Comparison of ENCODE assay signal across 8 cellular contexts in the genomic region with DNA sequence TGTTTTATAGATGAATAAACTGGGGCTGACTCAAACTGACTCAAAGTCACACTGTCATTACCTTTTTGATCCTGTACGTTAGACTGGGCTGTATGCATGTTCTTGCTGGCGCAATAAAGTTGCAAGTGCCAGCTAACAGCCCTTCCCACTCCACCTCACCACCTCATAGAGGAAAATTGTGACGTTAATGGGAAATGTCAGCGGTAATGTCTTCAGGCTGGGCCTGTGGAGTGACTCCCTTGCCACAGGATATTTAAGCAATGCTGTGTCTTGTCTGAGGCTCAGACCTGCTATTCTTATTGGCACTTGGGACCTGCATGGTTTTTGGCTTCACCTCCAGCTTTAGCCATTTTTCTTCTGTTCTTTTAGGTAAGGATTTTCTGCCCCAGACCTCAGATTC. TPM values are rescaled to one million over a fixed set of nuclear protein-coding genes. Genes with fewer than 3 reads are reported as not detected.
DNase-seq lines count a peak whose midpoint lies in the region; ATAC-seq, FAIRE-seq and TF ChIP-seq lines count a peak whose summit lies in the region.

No MANE protein-coding gene starts in this region.

- H3K56ac ChIP-seq in H1 (replicated peaks; ENCODE audit: insufficient read length, low read depth, low read length), result no peak overlapping the region

- H3K14ac ChIP-seq in H1 (ENCODE audit: insufficient read length) (no peak overlapping the region), trophoblast cell (ENCODE audit: low read length) (no peak overlapping the region)

- 0 out of 4 replicates have a peak overlapping the region, but pooled peaks of 1 of the 2 experiments have one; percentile 30 for H3K4me2 ChIP-seq in H1 (ENCODE audit: insufficient read depth in 1 of 2, low read depth in 2 of 2, low read length in 2 of 2)
- no peak overlapping the region for H3K4me2 ChIP-seq in trophoblast cell (ENCODE audit: low read length)

- H2BK12ac ChIP-seq in H1 (ENCODE audit: low read depth, low read length) (no peak overlapping the region), trophoblast cell (ENCODE audit: low read length) (no peak overlapping the region)

- H3K18ac ChIP-seq in H1 (ENCODE audit: extremely low read depth, low read length), result no peak overlapping the region
- no peak overlapping the region for H3K18ac ChIP-seq in trophoblast cell (ENCODE audit: low read length)

- TF ChIP-seq RAD21 in H1 (IDR thresholded peaks at IDR 0.05 in 1 of 2, conservative IDR thresholded peaks at IDR 0.05 in 1 of 2; ENCODE audit: low read depth in 2 of 2, low read length in 2 of 2), result no peak

- no peak for TF ChIP-seq CTCF in CD8-positive, alpha-beta T cell (IDR thresholded peaks at IDR 0.05)
- TF ChIP-seq CTCF in NB4 (IDR thresholded peaks at IDR 0.05; ENCODE audit: low read depth, low read length), result no peak
- TF ChIP-seq CTCF in H1 (IDR thresholded peaks at IDR 0.05; ENCODE audit: control extremely low read depth in 1 of 3, insufficient read depth in 1 of 3, low read depth in 1 of 3, low read length in 3 of 3), result no peak

- no peaks in the 10 kb centered on the region for H3K23me2 ChIP-seq in H1 (ENCODE audit: low read depth, low read length)

- no peak for TF ChIP-seq POLR2A in NB4 (IDR thresholded peaks at IDR 0.05; ENCODE audit: extremely low read depth, insufficient read length)
- no peak for TF ChIP-seq POLR2A in H1 (IDR thresholded peaks at IDR 0.05; ENCODE audit: control extremely low read depth in 1 of 2, low read depth in 2 of 2, low read length in 2 of 2)

- FAIRE-seq in H1 (lab: Jason Lieb, UNC), result no peak

- H4K12ac ChIP-seq in trophoblast cell (ENCODE audit: low read depth, low read length), result no peak overlapping the region

- peak overlapping the region; percentile 52 for H4K5ac ChIP-seq in H1 (ENCODE audit: insufficient read length, low read depth, low read length)

- no peaks in the 10 kb centered on the region for H3K27me3 Mint-ChIP-seq in CD8-positive, alpha-beta T cell (ENCODE audit: low read depth)

- H3K23ac ChIP-seq in H1 (ENCODE audit: insufficient read length), result no peak overlapping the region
- H3K23ac ChIP-seq in trophoblast cell (ENCODE audit: low read length), result no peak overlapping the region

- peaks cover 19% of the 10 kb centered on the region for H3K4me1 Mint-ChIP-seq in CD8-positive, alpha-beta T cell (ENCODE audit: low read depth)

- H3K4ac ChIP-seq in H1 (replicated peaks; ENCODE audit: insufficient read length, low read depth, low read length), result no peak overlapping the region
- H3K4ac ChIP-seq in trophoblast cell (ENCODE audit: low read depth, low read length), result no peak overlapping the region

- no peak overlapping the region for H3K4me3 Mint-ChIP-seq in CD8-positive, alpha-beta T cell

- peaks cover 41% of the 10 kb centered on the region for H3K36me3 ChIP-seq in CD8-positive, alpha-beta T cell (ENCODE audit: insufficient read depth, low read length)
- H3K36me3 ChIP-seq in H1 (ENCODE audit: control insufficient read depth in 2 of 4, insufficient read depth in 4 of 4, low read length in 3 of 4), result no peaks in the 10 kb centered on the region
- peaks cover 6 to 9% of the 10 kb centered on the region in 2 experiments for H3K36me3 ChIP-seq in trophoblast cell (ENCODE audit: control insufficient read depth in 1 of 2, insufficient read depth in 2 of 2, low read length in 2 of 2)

- intact Hi-C loops in CD8-positive, alpha-beta T cell (cut with DNase I, micrococcal nuclease), result loop anchor here (1.0 to 10.0 kb wide), 9 partner anchors 39 to 444 kb away; a partner anchor contains a TSS

- H3K9me3 Mint-ChIP-seq in CD8-positive, alpha-beta T cell, result no peaks in the 10 kb centered on the region

- TF ChIP-seq EP300 in H1 (IDR thresholded peaks at IDR 0.05; ENCODE audit: borderline replicate concordance in 1 of 2, low read depth in 2 of 2, low read length in 2 of 2), result no peak

- WGBS in H1 (ENCODE audit: extremely low coverage in 1 of 2, insufficient coverage in 1 of 2, insufficient read length in 1 of 2, insufficient replicate concordance in 2 of 2, low coverage in 1 of 2, low lambda C conversion rate in 2 of 2, missing lambda C conversion rate in 1 of 2), 2 experiments, result 69% methylated on average over 4 of the region's 4 CpGs; no CpG with 5 or more reads in 1 of the 2 experiments
- WGBS in trophoblast cell (ENCODE audit: extremely low coverage, insufficient coverage, insufficient read length), result no CpG with 5 or more reads among the region's 4 CpGs

- H3K4me1 ChIP-seq in CD8-positive, alpha-beta T cell (ENCODE audit: insufficient read depth, low read length), result peaks cover 11% of the 10 kb centered on the region
- H3K4me1 ChIP-seq in H1 (replicated peaks in 1 of 4; ENCODE audit: control insufficient read depth in 3 of 4, insufficient read depth in 4 of 4, low read length in 3 of 4) (peaks cover 0 to 6% (median 3%) of the 10 kb centered on the region in 4 experiments; a peak in 1 of 7 replicates), trophoblast cell (ENCODE audit: control insufficient read depth in 1 of 2, insufficient read depth in 2 of 2, low read length in 2 of 2) (no peaks in the 10 kb centered on the region)

- H3K79me1 ChIP-seq in H1 (ENCODE audit: low read depth, low read length) (no peaks in the 10 kb centered on the region), trophoblast cell (ENCODE audit: low read length) (no peaks in the 10 kb centered on the region)

- H3K9ac ChIP-seq in H1 (replicated peaks in 1 of 4; ENCODE audit: extremely low read depth in 1 of 4, low read depth in 3 of 4, low read length in 3 of 4) (no peak overlapping the region), trophoblast cell (ENCODE audit: low read length) (peak overlapping the region; percentile 30)

- no peaks in the 10 kb centered on the region for H4K20me1 ChIP-seq in H1 (replicated peaks in 1 of 2; ENCODE audit: control insufficient read depth in 1 of 2, insufficient read depth in 2 of 2, low read length in 2 of 2)

- peaks cover 77% of the 10 kb centered on the region for H3K36me3 Mint-ChIP-seq in CD8-positive, alpha-beta T cell

- H3K4me3 ChIP-seq in CD8-positive, alpha-beta T cell (ENCODE audit: low read depth, low read length), result no peak overlapping the region
- H3K4me3 ChIP-seq in NB4 (ENCODE audit: low read depth, low read length) (no peak overlapping the region), H1 (ENCODE audit: extremely low read depth in 1 of 4, insufficient read depth in 2 of 4, low read depth in 3 of 4, low read length in 4 of 4) (no peak overlapping the region), trophoblast cell (ENCODE audit: low read depth, low read length) (no peak overlapping the region)

- H2AK5ac ChIP-seq in H1 (ENCODE audit: low read depth, low read length) (no peak overlapping the region), trophoblast cell (ENCODE audit: low read length) (no peak overlapping the region)

- CTCF ChIA-PET in CD8-positive, alpha-beta T cell (lab: Charles Lee), result interaction anchor here (0.7 to 5.5 kb wide), 36 partner anchors 9 to 445 kb away, joined by 3 to 66 read pairs (median 5); a partner anchor contains a TSS
- CTCF ChIA-PET in H1 (lab: Charles Lee; ENCODE audit: partially characterized antibody), result interaction anchor here (0.6 to 4.1 kb wide), 44 partner anchors 8 to 299 kb away, joined by 3 to 61 read pairs (median 6); a partner anchor contains a TSS

- POLR2A ChIA-PET in CD8-positive, alpha-beta T cell (lab: Charles Lee), result interaction anchor here (0.6 to 2.5 kb wide), 14 partner anchors 9 to 445 kb away, joined by 3 to 34 read pairs (median 4); a partner anchor contains a TSS
- POLR2A ChIA-PET in H1 (lab: Charles Lee; ENCODE audit: partially characterized antibody), result interaction anchor here (0.9 to 2.2 kb wide), 4 partner anchors 18 to 194 kb away, joined by 4 to 11 read pairs (median 4); a partner anchor contains a TSS

- H4K8ac ChIP-seq in H1 (ENCODE audit: extremely low read depth, insufficient read depth, low read length) (no peak overlapping the region), trophoblast cell (ENCODE audit: low read depth, low read length) (peak overlapping the region; percentile 19)

- H3K27ac ChIP-seq in CD8-positive, alpha-beta T cell (ENCODE audit: low read depth, low read length), result no peak overlapping the region
- H3K27ac ChIP-seq in H1 (ENCODE audit: low read depth, low read length) (peak overlapping the region; percentile 31; the same call in 1 of the 2 replicates), trophoblast cell (ENCODE audit: low read depth, low read length) (no peak overlapping the region)

- H3K79me2 ChIP-seq in H1 (ENCODE audit: control insufficient read depth in 1 of 2, insufficient read depth in 2 of 2, low read length in 2 of 2), result no peaks in the 10 kb centered on the region
- no peaks in the 10 kb centered on the region for H3K79me2 ChIP-seq in trophoblast cell (ENCODE audit: control insufficient read depth, insufficient read depth, low read length, poor library complexity)

- ATAC-seq in CD8-positive, alpha-beta T cell, result no peak
- ATAC-seq in GM21737 (IDR thresholded peaks at IDR 0.05; ENCODE audit: unreplicated experiment), result peak; percentile 25

- H2AFZ ChIP-seq in H1 (ENCODE audit: low read length) (peak overlapping the region; percentile 98), trophoblast cell (ENCODE audit: insufficient read depth, low read length, poor library complexity) (peak overlapping the region; percentile 11)

- H3K27me3 ChIP-seq in CD8-positive, alpha-beta T cell (ENCODE audit: insufficient read depth, low read length), result no peaks in the 10 kb centered on the region
- no peaks in the 10 kb centered on the region for H3K27me3 ChIP-seq in H1 (replicated peaks in 1 of 4; ENCODE audit: control insufficient read depth in 3 of 4, extremely low read depth in 1 of 4, insufficient read depth in 3 of 4, low read length in 3 of 4)
- H3K27me3 ChIP-seq in trophoblast cell (ENCODE audit: insufficient read depth, low read length), result no peaks in the 10 kb centered on the region

- DNase-seq in CD8-positive, alpha-beta T cell, result no peak
- DNase-seq in NB4 (ENCODE audit: low read depth), result peak; percentile 84
- no peak for DNase-seq in H1 (ENCODE audit: low read depth in 1 of 2, low spot score in 2 of 2)
- peak in 1 of 2 donors; percentile 32 for DNase-seq in trophoblast cell
- DNase-seq in NCI-H1092 treated with DMSO at 0.1 percent for 48 hours (lab: John Stamatoyannopoulos, UW), result no peak
- DNase-seq in stimulated activated CD4-positive, alpha-beta T cell treated with anti-CD3 and anti-CD28 coated beads, Interleukin-4, amount 100 ng/mL, for 4 hours, result no peak
- no peak for DNase-seq in NCI-H2227 (lab: John Stamatoyannopoulos, UW; ENCODE audit: unreplicated experiment)

- no peak overlapping the region for H2BK20ac ChIP-seq in H1 (ENCODE audit: low read length)

- H2BK120ac ChIP-seq in H1 (replicated peaks; ENCODE audit: low read depth, low read length) (no peak overlapping the region), trophoblast cell (ENCODE audit: insufficient read depth, low read length, poor library complexity) (no peak overlapping the region)

- H2BK5ac ChIP-seq in H1 (ENCODE audit: low read depth, low read length) (no peak overlapping the region), trophoblast cell (ENCODE audit: low read depth, low read length, poor library complexity) (no peak overlapping the region)

- H3K27ac Mint-ChIP-seq in CD8-positive, alpha-beta T cell, result peak overlapping the region; percentile 83

- no peaks in the 10 kb centered on the region for H3K9me3 ChIP-seq in CD8-positive, alpha-beta T cell (ENCODE audit: low read length)
- H3K9me3 ChIP-seq in H1 (ENCODE audit: insufficient read depth in 2 of 2, low read depth in 1 of 2, low read length in 1 of 2) (no peaks in the 10 kb centered on the region), trophoblast cell (ENCODE audit: insufficient read depth, low read depth, low read length) (no peaks in the 10 kb centered on the region)

- H2BK15ac ChIP-seq in H1 (ENCODE audit: low read length), result no peak overlapping the region

- H4K91ac ChIP-seq in H1 (replicated peaks; ENCODE audit: insufficient read length, low read length) (no peak overlapping the region), trophoblast cell (ENCODE audit: low read depth, low read length) (no peak overlapping the region)

RNA-seq across cellular contexts. Expression of a gene that starts 25.2 kb away (rescaled TPM):
- 10 to 100 TPM in 1 of 2 experiments, 1 to 10 TPM in 1; 9.8 to 10.4 TPM for total RNA-seq in CD8-positive, alpha-beta T cell
- total RNA-seq in H1 (2021; fragmentation: NEBNext Ultra II Directional; extraction: Animal tissue kit (Norgen Biotek cat#: 25700)), result 4.0 and 4.2 TPM in 2 replicates
- polyA plus RNA-seq in H1 (2011; rRNA removed), result 2.0 and 2.3 TPM in 2 replicates
- 2.8 TPM for polyA plus RNA-seq in H1 (2011; cell fraction: cytosol; rRNA removed)
- polyA plus RNA-seq in H1 (2011; cell fraction: nucleus; rRNA removed), result 2.9 TPM
- polyA plus RNA-seq in H1 (2012, experiment 1 of 2), result 2.7 to 3.2 TPM (median 3.0 TPM) in 4 replicates
- 1.2 TPM for polyA plus RNA-seq in H1 (2012, experiment 2 of 2)
- 2.4 TPM for polyA plus RNA-seq in H1 (2013, experiment 1 of 2)
- 1.4 TPM for polyA plus RNA-seq in H1 (2013, experiment 2 of 2)
- 7.1 and 7.9 TPM in 2 replicates for polyA minus RNA-seq in H1 (2011; rRNA and poly(A)+ RNA removed)
- 3.2 TPM for polyA minus RNA-seq in H1 (2011; cell fraction: cytosol; rRNA and poly(A)+ RNA removed)
- 8.9 TPM for polyA minus RNA-seq in H1 (2011; cell fraction: nucleus; rRNA and poly(A)+ RNA removed)
- polyA plus RNA-seq in trophoblast cell (2013), result 0.24 and 0.29 TPM in 2 replicates

RNA-seq across cellular contexts. Expression of a gene that starts 41.7 kb away (rescaled TPM):
- 100 to 1,000 TPM; 153 to 156 TPM for total RNA-seq in CD8-positive, alpha-beta T cell
- 1.1 and 1.6 TPM in 2 replicates for total RNA-seq in H1 (2021; fragmentation: NEBNext Ultra II Directional; extraction: Animal tissue kit (Norgen Biotek cat#: 25700))
- 3.8 and 3.9 TPM in 2 replicates for polyA plus RNA-seq in H1 (2011; rRNA removed)
- 5.2 TPM for polyA plus RNA-seq in H1 (2011; cell fraction: cytosol; rRNA removed)
- polyA plus RNA-seq in H1 (2011; cell fraction: nucleus; rRNA removed), result 7.4 TPM
- polyA plus RNA-seq in H1 (2012, experiment 1 of 2), result 7.0 to 10.0 TPM (median 7.5 TPM) in 4 replicates
- 2.2 TPM for polyA plus RNA-seq in H1 (2012, experiment 2 of 2)
- 2.6 TPM for polyA plus RNA-seq in H1 (2013, experiment 1 of 2)
- 2.0 TPM for polyA plus RNA-seq in H1 (2013, experiment 2 of 2)
- polyA minus RNA-seq in H1 (2011; rRNA and poly(A)+ RNA removed), result 14.3 and 19.2 TPM in 2 replicates
- 7.0 TPM for polyA minus RNA-seq in H1 (2011; cell fraction: cytosol; rRNA and poly(A)+ RNA removed)
- 22.6 TPM for polyA minus RNA-seq in H1 (2011; cell fraction: nucleus; rRNA and poly(A)+ RNA removed)
- 14.5 TPM in 2 replicates for polyA plus RNA-seq in trophoblast cell (2013)

Comparison
In these comparisons a context has a peak if more than half of its experiments do, and no peak if none do; other contexts are left out.
1. RNA of a gene that starts 41.7 kb away (total RNA-seq): 153 to 156 TPM in CD8-positive, alpha-beta T cell; 1.1 to 1.6 TPM in H1; every median in the first group is over 10 times any median in the second.